1 cellular context compared by ENCODE assay signal in the genomic region with DNA sequence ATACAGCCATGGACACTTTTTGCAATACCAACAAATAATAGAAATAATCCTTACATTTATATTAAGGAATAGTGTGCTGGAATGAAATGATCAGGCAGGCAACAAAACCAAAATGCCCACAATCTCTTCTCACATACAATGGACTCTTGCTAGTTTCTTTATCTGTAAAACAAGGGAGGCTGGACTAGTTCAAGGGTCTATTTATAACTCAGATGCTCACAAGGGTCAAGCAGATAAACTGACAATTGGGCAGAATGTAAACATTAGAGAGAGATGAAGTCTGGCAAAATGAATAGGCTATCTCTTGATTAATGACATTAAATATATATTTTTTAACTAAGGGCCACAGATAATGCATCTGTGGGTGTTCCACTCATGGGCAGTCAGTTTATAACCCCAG.
A peak's percentile ranks its signal among the peaks of the same experiment; 100 is the strongest.
TF ChIP-seq lines count a peak whose summit lies in the region.

No MANE protein-coding gene starts in this region.

TF ChIP-seq in K562, 482 proteins besides CTCF, POLR2A, EP300 and RAD21 (continued from another document):
- TF ChIP-seq MEF2A (IDR thresholded peaks at IDR 0.05; ENCODE audit: control insufficient read depth, low read depth, low read length): peak; percentile 82
- peak; percentile 32; the same call in 1 of the 2 replicates for TF ChIP-seq NCOR1 (IDR thresholded peaks at IDR 0.05)
- TF ChIP-seq RBM22 (IDR thresholded peaks at IDR 0.05; ENCODE audit: low read depth, low read length, poor library complexity, severe bottlenecking): no peak
- TF ChIP-seq DIDO1 (tag; IDR thresholded peaks at IDR 0.05; ENCODE audit: low read depth): no peak
TF ChIP-seq in K562: peak in this region for 4.
